In the genomic region with DNA sequence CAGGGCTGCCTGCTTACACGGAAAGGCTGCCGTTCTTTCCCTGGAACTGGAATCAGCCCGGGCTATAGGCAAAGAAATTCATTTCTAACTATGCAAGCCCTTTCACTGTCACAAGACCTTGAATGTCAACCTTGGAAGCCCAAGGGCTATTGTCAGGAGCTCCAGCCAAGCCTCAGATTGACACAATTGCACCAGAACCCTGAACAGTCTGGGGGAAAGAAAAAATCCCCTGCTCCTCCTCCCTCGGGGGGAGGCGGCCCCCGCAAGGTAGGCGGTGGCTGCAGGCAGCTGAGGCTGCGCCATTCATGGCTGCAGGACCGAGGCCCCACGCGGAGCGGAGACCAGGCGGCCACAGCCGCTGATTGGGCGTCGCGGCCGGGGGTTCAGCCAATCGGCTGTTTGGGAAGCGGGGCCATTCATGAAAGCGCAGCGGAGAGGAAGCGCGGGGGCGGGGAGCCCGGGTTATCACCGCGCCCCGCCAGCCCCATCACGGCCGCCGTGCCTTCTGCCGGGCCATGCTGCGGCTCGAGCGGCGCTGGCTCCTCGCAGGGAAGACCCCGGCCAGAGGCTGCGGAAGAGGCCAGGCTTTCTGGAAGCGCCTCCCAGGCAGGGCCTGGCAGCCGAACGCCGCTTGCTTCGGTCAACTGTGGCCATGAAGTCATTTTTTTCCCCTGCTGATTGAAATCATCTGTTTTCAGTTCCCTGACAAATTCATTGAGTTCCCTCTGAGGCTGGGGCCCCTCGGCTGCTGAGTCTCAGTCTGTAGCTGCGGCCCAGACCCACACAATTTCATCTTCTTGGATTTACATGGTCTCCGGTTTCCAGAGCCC, we compare ENCODE assay signal across 8 cellular contexts. TPM values are rescaled to one million over a fixed set of nuclear protein-coding genes. Genes with fewer than 3 reads are reported as not detected.
DNase-seq lines count a peak whose midpoint lies in the region; ATAC-seq and TF ChIP-seq lines count a peak whose summit lies in the region.

No MANE protein-coding gene starts in this region.

- no TSS peak for BruUV-seq in Panc1 (replicated peaks; lab: Mats Ljungman, UMichigan)

- intact Hi-C loops in Panc1 (cut with micrococcal nuclease; ENCODE audit: unreplicated experiment), result no loop called here
- intact Hi-C loops in activated T-helper 2 cell treated with anti-CD3 and anti-CD28 coated beads, Interferon-gamma antibody, Interleukin-2, Interleukin-4, amounts not matched to agents 10 μg/mL and 5 μg/mL and 100 μg/mL, durations not matched to agents 14 hours and 24 hours and 36 hours (cut with micrococcal nuclease), result loop anchor here (2.0 to 5.0 kb wide), 2 partner anchors 114 to 147 kb away; no protein-coding TSS in a partner anchor

- peaks cover 17% of the 10 kb centered on the region for H3K4me1 Mint-ChIP-seq in activated T-helper 2 cell treated with anti-CD3 and anti-CD28 coated beads, Interferon-gamma antibody, Interleukin-2, Interleukin-4, amounts not matched to agents 10 μg/mL and 5 μg/mL and 100 μg/mL, durations not matched to agents 14 hours and 24 hours and 36 hours (ENCODE audit: low read depth)
- peaks cover 45% of the 10 kb centered on the region for H3K4me1 Mint-ChIP-seq in nephron

- H3K27me3 ChIP-seq in BE2C (no peaks in the 10 kb centered on the region), Panc1 (ENCODE audit: control insufficient read depth, insufficient read depth, low read length) (no peaks in the 10 kb centered on the region)

- H3K9me3 ChIP-seq in BE2C, result no peaks in the 10 kb centered on the region
- no peaks in the 10 kb centered on the region for H3K9me3 ChIP-seq in Panc1 (ENCODE audit: control insufficient read depth, insufficient read depth, low read depth, low read length)

- TF ChIP-seq CTCF in BE2C (IDR thresholded peaks at IDR 0.05; ENCODE audit: low read depth, low read length) (no peak), Panc1 (IDR thresholded peaks at IDR 0.05) (no peak), fibroblast of mammary gland (conservative IDR thresholded peaks at IDR 0.05; ENCODE audit: control insufficient read depth, insufficient read depth, low read depth, low read length) (no peak), nephron (IDR thresholded peaks at IDR 0.05; ENCODE audit: unreplicated experiment in 3 of 3) (no peak)

- peak overlapping the region; percentile 59 for H3K4me3 Mint-ChIP-seq in activated T-helper 2 cell treated with anti-CD3 and anti-CD28 coated beads, Interferon-gamma antibody, Interleukin-2, Interleukin-4, amounts not matched to agents 10 μg/mL and 5 μg/mL and 100 μg/mL, durations not matched to agents 14 hours and 24 hours and 36 hours (ENCODE audit: low read depth)
- H3K4me3 Mint-ChIP-seq in nephron, result peak overlapping the region; percentile 74 to 84 (median 78)

- no peaks in the 10 kb centered on the region for H3K36me3 Mint-ChIP-seq in activated T-helper 2 cell treated with anti-CD3 and anti-CD28 coated beads, Interferon-gamma antibody, Interleukin-2, Interleukin-4, amounts not matched to agents 10 μg/mL and 5 μg/mL and 100 μg/mL, durations not matched to agents 14 hours and 24 hours and 36 hours (ENCODE audit: low read depth)
- H3K36me3 Mint-ChIP-seq in nephron (ENCODE audit: low read depth), result no peaks in the 10 kb centered on the region

- ATAC-seq in HG03442 (IDR thresholded peaks at IDR 0.05; ENCODE audit: unreplicated experiment) (peak; percentile 82), Panc1 (peak; percentile 85)
- ATAC-seq in stimulated activated naive CD8-positive, alpha-beta T cell treated with anti-CD3 and anti-CD28 coated beads, Interleukin-15, Interleukin-2, amounts not matched to agents 100 U/mL and 50 U/mL, for 24 hours, result peak; percentile 85

- in situ Hi-C loops in Panc1 (cut with HindIII; ENCODE audit: low pct_unique_long_range_greater_than_20kb, low sequenced_read_pairs), result no loop called here

- DNase-seq in BE2C, result peak; percentile 98
- DNase-seq in GM19238 (ENCODE audit: insufficient read length, low spot score), result peak; percentile 90
- DNase-seq in Panc1 (ENCODE audit: low read depth, low spot score), result no peak
- peak; percentile 71 for DNase-seq in activated T-helper 2 cell treated with anti-CD3 and anti-CD28 coated beads, Interferon-gamma antibody, Interleukin-2, Interleukin-4, amounts not matched to agents 10 μg/mL and 5 μg/mL and 100 μg/mL, durations not matched to agents 14 hours and 24 hours and 36 hours (ENCODE audit: low spot score)
- DNase-seq in fibroblast of mammary gland (ENCODE audit: low read depth), result peak; percentile 91
- DNase-seq in stimulated activated naive CD8-positive, alpha-beta T cell treated with anti-CD3 and anti-CD28 coated beads, Interleukin-15, Interleukin-2, amounts not matched to agents 100 U/mL and 50 U/mL, for 24 hours, result peak; percentile 85

- peak overlapping the region; percentile 90 for H3K27ac ChIP-seq in Panc1 (ENCODE audit: low read length)

- POLR2A ChIA-PET in Panc1 (lab: Charles Lee), result interaction anchor here (0.5 kb wide), 1 partner anchor 181 kb away, joined by 7 read pairs; no protein-coding TSS in a partner anchor

- H3K36me3 ChIP-seq in BE2C (no peaks in the 10 kb centered on the region), Panc1 (ENCODE audit: control insufficient read depth, insufficient read depth, low read length) (no peaks in the 10 kb centered on the region)

- H3K4me3 ChIP-seq in BE2C (ENCODE audit: low read depth, low read length), result peak overlapping the region; percentile 41
- peak overlapping the region; percentile 41 to 44 for H3K4me3 ChIP-seq in Panc1 (ENCODE audit: low read depth in 2 of 2, low read length in 2 of 2)
- peak overlapping the region; percentile 29 for H3K4me3 ChIP-seq in fibroblast of mammary gland (ENCODE audit: control insufficient read depth, low read depth, low read length)

- peaks cover 12% of the 10 kb centered on the region for H3K4me1 ChIP-seq in BE2C
- peaks cover 31% of the 10 kb centered on the region for H3K4me1 ChIP-seq in Panc1 (ENCODE audit: control insufficient read depth, insufficient read depth, low read length)

- CTCF ChIA-PET in Panc1 (lab: Charles Lee), result no interaction called here

- peaks cover 11% of the 10 kb centered on the region for H3K27me3 Mint-ChIP-seq in activated T-helper 2 cell treated with anti-CD3 and anti-CD28 coated beads, Interferon-gamma antibody, Interleukin-2, Interleukin-4, amounts not matched to agents 10 μg/mL and 5 μg/mL and 100 μg/mL, durations not matched to agents 14 hours and 24 hours and 36 hours (ENCODE audit: low read depth)
- H3K27me3 Mint-ChIP-seq in nephron (ENCODE audit: low read depth), result peaks cover 20% of the 10 kb centered on the region

- H3K9me3 Mint-ChIP-seq in activated T-helper 2 cell treated with anti-CD3 and anti-CD28 coated beads, Interferon-gamma antibody, Interleukin-2, Interleukin-4, amounts not matched to agents 10 μg/mL and 5 μg/mL and 100 μg/mL, durations not matched to agents 14 hours and 24 hours and 36 hours, result no peaks in the 10 kb centered on the region
- H3K9me3 Mint-ChIP-seq in nephron, result no peaks in the 10 kb centered on the region

- H3K27ac Mint-ChIP-seq in activated T-helper 2 cell treated with anti-CD3 and anti-CD28 coated beads, Interferon-gamma antibody, Interleukin-2, Interleukin-4, amounts not matched to agents 10 μg/mL and 5 μg/mL and 100 μg/mL, durations not matched to agents 14 hours and 24 hours and 36 hours, result peak overlapping the region; percentile 78
- peak overlapping the region; percentile 99 for H3K27ac Mint-ChIP-seq in nephron

RNA-seq across cellular contexts. Expression of gene LINC01488, which starts 38.1 kb away (rescaled TPM):
- polyA plus RNA-seq in BE2C (2012; ENCODE audit: insufficient read depth, insufficient read length, low read depth), result not detected
- total RNA-seq in Panc1 (2021; ENCODE audit: unreplicated experiment), result not detected
- not detected for polyA plus RNA-seq in Panc1 (2012; ENCODE audit: insufficient read length)
- total RNA-seq in activated T-helper 2 cell treated with anti-CD3 and anti-CD28 coated beads, Interferon-gamma antibody, Interleukin-2, Interleukin-4, amounts not matched to agents 10 μg/mL and 5 μg/mL and 100 μg/mL, durations not matched to agents 14 hours and 24 hours and 36 hours, result not detected in 2 replicates
